In genomic region chr9:19231126-19232035, GRCh38 we compare ENCODE assay signal across 8 cellular contexts.
DNase-seq lines count a peak whose midpoint lies in the region; ATAC-seq lines count a peak whose summit lies in the region.

No MANE protein-coding gene starts in this region.

- H3K27me3 ChIP-seq in iPS DF 6.9 (ENCODE audit: control insufficient read depth, insufficient read depth, low read length): no peaks in the 10 kb centered on the region

- ATAC-seq in GM21423 (IDR thresholded peaks at IDR 0.05; ENCODE audit: unreplicated experiment): peak; percentile 11

- H3K27ac ChIP-seq in KOPT-K1 (ENCODE audit: low read depth, low read length, poor library complexity, severe bottlenecking) (peak overlapping the region; percentile 81), angular gyrus (ENCODE audit: low read depth, low read length) (peak overlapping the region; percentile 94), iPS DF 6.9 (ENCODE audit: low read length) (no peak overlapping the region), skin epidermis (peak overlapping the region; percentile 86 to 100 (median 97))

- peak; percentile 54 for DNase-seq in DMS 273 (lab: John Stamatoyannopoulos, UW; ENCODE audit: unreplicated experiment)
- no peak for DNase-seq in DMS 273 treated with DMSO at 0.1 percent for 48 hours (lab: John Stamatoyannopoulos, UW)
- DNase-seq in iPS DF 6.9 (ENCODE audit: low read depth, low spot score): no peak
- DNase-seq in cerebellar nuclear complex (lab: John Stamatoyannopoulos, UW): no peak

- H3K4me1 ChIP-seq in iPS DF 6.9 (ENCODE audit: control insufficient read depth, insufficient read depth, low read length): no peaks in the 10 kb centered on the region; the same call in 1 of the 2 replicates

- WGBS in iPS DF 6.9 (ENCODE audit: insufficient coverage, insufficient read length): no CpG with 5 or more reads among the region's 40 CpGs

- no peaks in the 10 kb centered on the region for H3K36me3 ChIP-seq in KOPT-K1 (ENCODE audit: insufficient read depth, low read length)
- no peaks in the 10 kb centered on the region for H3K36me3 ChIP-seq in iPS DF 6.9 (ENCODE audit: control insufficient read depth, insufficient read depth, low read length)

- H3K9me3 ChIP-seq in KOPT-K1 (ENCODE audit: insufficient read depth, low read length, poor library complexity, severe bottlenecking): no peaks in the 10 kb centered on the region
- no peaks in the 10 kb centered on the region for H3K9me3 ChIP-seq in iPS DF 6.9 (ENCODE audit: control insufficient read depth, insufficient read depth, low read length)

- H3K4me3 ChIP-seq in iPS DF 6.9 (ENCODE audit: low read length) (peak overlapping the region; percentile 64), skin epidermis (peak overlapping the region; percentile 87 to 100 (median 95))
